Comparison of ENCODE assay signal across 37 cellular contexts in the genomic region with DNA sequence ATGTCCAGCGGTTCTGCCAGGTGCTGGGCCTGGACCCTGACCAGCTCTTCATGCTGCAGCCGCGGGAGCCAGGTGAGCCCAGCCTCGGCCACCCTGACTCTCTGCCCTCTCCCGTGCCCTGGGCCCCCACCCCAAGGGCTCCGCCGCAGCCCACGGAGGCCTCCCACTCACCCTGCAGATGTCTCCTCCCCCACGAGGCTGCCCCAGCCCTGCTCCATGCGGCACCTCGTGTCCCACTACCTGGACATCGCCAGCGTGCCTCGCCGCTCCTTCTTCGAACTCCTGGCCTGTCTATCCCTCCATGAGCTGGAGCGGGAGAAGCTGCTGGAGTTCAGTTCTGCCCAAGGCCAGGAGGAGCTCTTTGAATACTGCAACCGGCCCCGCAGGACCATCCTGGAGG. TPM values are rescaled to one million over a fixed set of nuclear protein-coding genes. Genes with fewer than 3 reads are reported as not detected.
"Had no signal": no experiment of that assay in that cellular context is flagged by ENCODE, and none has a peak within 500 bp of the region (broad histone marks: within the 10 kb centered on the region; RNA-seq: fewer than 3 reads in every experiment).

No MANE protein-coding gene starts in this region.

- H3K27me3 Mint-ChIP-seq: activated B cell treated with CpG ODN at 0.5 μM for 24 hours; activated CD4-positive, alpha-beta memory T cell treated with anti-CD3 and anti-CD28 coated beads, Interleukin-2, amount 10 ng/mL, durations not matched to agents 7 days and 5 days; activated CD8-positive, alpha-beta memory T cell treated with anti-CD3 and anti-CD28 coated beads, Interleukin-2, amount 10 ng/mL, durations not matched to agents 7 days and 5 days; activated naive CD4-positive, alpha-beta T cell treated with anti-CD3 and anti-CD28 coated beads, Interleukin-2, amount 10 ng/mL, durations not matched to agents 7 days and 5 days; activated naive CD8-positive, alpha-beta T cell; activated naive CD8-positive, alpha-beta T cell treated with anti-CD3 and anti-CD28 coated beads, Interleukin-2, amount 50 U/mL, for 24 hours; brain had no signal

- H3K9me3 Mint-ChIP-seq: activated B cell treated with CpG ODN at 0.5 μM for 24 hours; activated CD4-positive, alpha-beta memory T cell treated with anti-CD3 and anti-CD28 coated beads, Interleukin-2, amount 10 ng/mL, durations not matched to agents 7 days and 5 days; activated naive CD4-positive, alpha-beta T cell treated with anti-CD3 and anti-CD28 coated beads, Interleukin-2, amount 10 ng/mL, durations not matched to agents 7 days and 5 days; activated naive CD8-positive, alpha-beta T cell treated with anti-CD3 and anti-CD28 coated beads, Interleukin-2, amount 50 U/mL, for 24 hours; brain had no signal

- H3K27me3 ChIP-seq: MG63 had no signal

- H3K27ac Mint-ChIP-seq: activated B cell treated with CpG ODN at 0.5 μM for 24 hours; activated CD4-positive, alpha-beta memory T cell treated with anti-CD3 and anti-CD28 coated beads, Interleukin-2, amount 10 ng/mL, durations not matched to agents 7 days and 5 days; activated CD8-positive, alpha-beta memory T cell treated with anti-CD3 and anti-CD28 coated beads, Interleukin-2, amount 10 ng/mL, durations not matched to agents 7 days and 5 days; activated naive CD4-positive, alpha-beta T cell treated with anti-CD3 and anti-CD28 coated beads, Interleukin-2, amount 10 ng/mL, durations not matched to agents 7 days and 5 days; activated naive CD8-positive, alpha-beta T cell; activated naive CD8-positive, alpha-beta T cell treated with anti-CD3 and anti-CD28 coated beads, Interleukin-2, amount 50 U/mL, for 24 hours; brain had no signal

- H3K36me3 Mint-ChIP-seq: activated naive CD8-positive, alpha-beta T cell; brain had no signal

- H2AFZ ChIP-seq: PC-9 had no signal

- H3K27ac ChIP-seq: PC-9 had no signal

- ATAC-seq: activated CD8-positive, alpha-beta memory T cell treated with anti-CD3 and anti-CD28 coated beads, Interleukin-2, amount 10 ng/mL, durations not matched to agents 7 days and 5 days; activated naive CD8-positive, alpha-beta T cell treated with anti-CD3 and anti-CD28 coated beads, Interleukin-2, amount 50 U/mL, for 24 hours had no signal

- FAIRE-seq: bronchial epithelial cell, RCC 7860 had no signal

- H3K4me2 ChIP-seq: PC-9 had no signal

- H3K9me3 ChIP-seq: MG63 had no signal

- H3K4me1 Mint-ChIP-seq: activated B cell treated with CpG ODN at 0.5 μM for 24 hours; activated CD8-positive, alpha-beta memory T cell treated with anti-CD3 and anti-CD28 coated beads, Interleukin-2, amount 10 ng/mL, durations not matched to agents 7 days and 5 days; activated naive CD8-positive, alpha-beta T cell treated with anti-CD3 and anti-CD28 coated beads, Interleukin-2, amount 50 U/mL, for 24 hours; brain had no signal

- H3K4me3 Mint-ChIP-seq: activated B cell treated with CpG ODN at 0.5 μM for 24 hours; activated CD4-positive, alpha-beta memory T cell treated with anti-CD3 and anti-CD28 coated beads, Interleukin-2, amount 10 ng/mL, durations not matched to agents 7 days and 5 days; activated CD8-positive, alpha-beta memory T cell treated with anti-CD3 and anti-CD28 coated beads, Interleukin-2, amount 10 ng/mL, durations not matched to agents 7 days and 5 days; activated naive CD4-positive, alpha-beta T cell treated with anti-CD3 and anti-CD28 coated beads, Interleukin-2, amount 10 ng/mL, durations not matched to agents 7 days and 5 days; activated naive CD8-positive, alpha-beta T cell; activated naive CD8-positive, alpha-beta T cell treated with anti-CD3 and anti-CD28 coated beads, Interleukin-2, amount 50 U/mL, for 24 hours; brain had no signal

- H3K4me3 ChIP-seq: MG63, PC-9 had no signal

- DNase-seq: activated B cell treated with CpG ODN at 0.5 μM for 24 hours; activated CD4-positive, alpha-beta memory T cell treated with anti-CD3 and anti-CD28 coated beads, Interleukin-2, amount 10 ng/mL, durations not matched to agents 7 days and 5 days; activated CD4-positive, alpha-beta T cell treated with anti-CD3 and anti-CD28 coated beads for 48 hours; activated CD4-positive, CD25-positive, alpha-beta regulatory T cell treated with anti-CD3 and anti-CD28 coated beads, Interleukin-2, amount 50 U/mL, for 72 hours; activated CD8-positive, alpha-beta memory T cell treated with anti-CD3 and anti-CD28 coated beads for 24 hours; activated CD8-positive, alpha-beta memory T cell treated with anti-CD3 and anti-CD28 coated beads, Interleukin-2, amount 10 ng/mL, durations not matched to agents 7 days and 5 days; activated CD8-positive, alpha-beta memory T cell treated with anti-CD3 and anti-CD28 coated beads, Interleukin-2, amount 50 U/mL, for 48 hours; activated effector memory CD4-positive, alpha-beta T cell treated with Interleukin-2 at 50 U/mL for 16 hours; activated naive CD4-positive, alpha-beta T cell treated with anti-CD3 and anti-CD28 coated beads, Interleukin-2, amount 10 ng/mL, durations not matched to agents 7 days and 5 days; activated naive CD8-positive, alpha-beta T cell treated with anti-CD3 and anti-CD28 coated beads, Interleukin-2, amount 50 U/mL, for 24 hours; activated T-cell treated with anti-CD3 and anti-CD28 coated beads, Interleukin-2, amount 50 U/mL, for 48 hours; anterior cingulate cortex; caudate nucleus; cerebellar nuclear complex; Kasumi-1; KG1; MG63; NCI-H1048; NCI-H1105 treated with DMSO at 0.1 percent for 48 hours; NCI-H1436; NCI-H1694 treated with DMSO at 0.1 percent for 48 hours; NCI-H2029; NCI-H2171; NCI-H510A; NCI-H526; NCI-H748 treated with DMSO at 0.1 percent for 48 hours; NK-92 treated with Interleukin-12 subunit alpha and Interleukin-12 subunit beta, amount 100 ng/mL, for 24 hours; PC-9; Right ventricle myocardium superior; SW 1271; T-helper 1 cell; T-helper 2 cell; T-helper 9 cell had no signal

RNA-seq across cellular contexts. Expression of a gene that starts 7.4 kb away (rescaled TPM):
- total RNA-seq: bronchial epithelial cell had no signal

RNA-seq across cellular contexts. Expression of a gene that starts 10.4 kb away (rescaled TPM):
- total RNA-seq: Right ventricle myocardium superior had no signal

RNA-seq across cellular contexts. Expression of a gene that starts 12.7 kb away (rescaled TPM):
- total RNA-seq: activated B cell treated with CpG ODN at 0.5 μM for 24 hours; activated CD8-positive, alpha-beta memory T cell treated with anti-CD3 and anti-CD28 coated beads, Interleukin-2, amount 10 ng/mL, durations not matched to agents 7 days and 5 days; Right ventricle myocardium superior had no signal
